In the genomic region with DNA sequence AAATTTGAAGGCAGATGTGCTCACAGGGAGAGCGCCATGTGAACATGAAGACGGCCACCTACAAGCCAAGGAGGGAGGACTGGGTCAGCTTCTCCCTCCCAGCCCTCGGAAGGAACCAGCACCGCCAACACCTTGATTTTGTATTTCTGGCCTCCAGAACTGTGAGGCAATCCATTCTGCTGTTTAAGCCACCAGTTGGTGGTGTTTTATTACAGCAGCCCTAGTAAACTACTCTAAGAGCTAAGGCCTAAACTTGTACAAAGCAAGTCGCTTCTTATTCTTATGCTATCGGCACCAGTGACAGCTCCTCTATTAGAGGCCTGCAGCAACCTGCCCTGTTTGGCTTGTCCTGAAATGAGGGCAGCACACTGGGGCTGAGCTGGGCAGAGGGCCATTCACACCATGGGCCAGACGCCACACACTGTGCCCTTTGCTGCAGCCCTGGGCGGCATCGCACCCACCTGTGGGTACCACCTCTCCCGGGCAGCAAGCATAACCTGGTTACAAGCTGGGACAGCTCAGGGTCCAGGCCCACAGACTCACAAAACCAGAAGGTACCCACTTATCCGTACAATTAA, we compare ENCODE assay signal across 37 cellular contexts.
"Had no signal": no experiment of that assay in that cellular context is flagged by ENCODE, and none has a peak within 500 bp of the region (broad histone marks: within the 10 kb centered on the region; RNA-seq: fewer than 3 reads in every experiment).

No MANE protein-coding gene starts in this region.

- H3K27ac Mint-ChIP-seq: activated CD4-positive, alpha-beta T cell treated with anti-CD3 and anti-CD28 coated beads for 36 hours; activated CD4-positive, alpha-beta T cell treated with anti-CD3 and anti-CD28 coated beads, Interleukin-2, amount 10 ng/mL, durations not matched to agents 7 days and 5 days; activated CD8-positive, alpha-beta T cell treated with anti-CD3 and anti-CD28 coated beads, Interleukin-2, amount 10 ng/mL, durations not matched to agents 7 days and 5 days; activated naive CD4-positive, alpha-beta T cell treated with anti-CD3 and anti-CD28 coated beads, Interleukin-2, amount 10 ng/mL, durations not matched to agents 7 days and 5 days; activated naive CD8-positive, alpha-beta T cell; activated naive CD8-positive, alpha-beta T cell treated with anti-CD3 and anti-CD28 coated beads, Interleukin-2, amount 50 U/mL, for 24 hours; T-helper 1 cell treated with Interleukin-12 subunit alpha and Interleukin-12 subunit beta and Interleukin-4 antibody, amounts not matched to agents 30 μg/mL and 1 μg/mL, for 36 hours; T-helper 2 cell treated with Interferon-gamma antibody and Interleukin-4, amounts not matched to agents 5 μg/mL and 100 μg/mL, for 36 hours; WTC11 had no signal

- ATAC-seq: activated CD4-positive, alpha-beta T cell treated with anti-CD3 and anti-CD28 coated beads for 36 hours; activated CD4-positive, CD25-positive, alpha-beta regulatory T cell treated with anti-CD3 and anti-CD28 coated beads, Interleukin-2, amount 50 U/mL, for 24 hours; activated CD8-positive, alpha-beta T cell treated with anti-CD3 and anti-CD28 coated beads, Interleukin-2, amount 10 ng/mL, durations not matched to agents 7 days and 5 days; activated naive CD8-positive, alpha-beta T cell treated with anti-CD3 and anti-CD28 coated beads, Interleukin-2, amount 50 U/mL, for 24 hours; activated T-cell treated with anti-CD3 and anti-CD28 coated beads, Interleukin-2, amount 50 U/mL, for 4 hours; PC-3; Right ventricle myocardium inferior; WTC11 had no signal

- H3K36me3 ChIP-seq: brain microvascular endothelial cell, MG63, Peyer's patch had no signal

- H3K9me3 ChIP-seq: MG63, Peyer's patch had no signal

- H3K27me3 ChIP-seq: brain microvascular endothelial cell, MG63, Peyer's patch had no signal

- H3K4me3 ChIP-seq: MG63, Peyer's patch had no signal

- H3K27ac ChIP-seq: brain microvascular endothelial cell, Peyer's patch had no signal

- DNase-seq: activated CD4-positive, alpha-beta T cell treated with anti-CD3 and anti-CD28 coated beads for 36 hours; activated CD4-positive, alpha-beta T cell treated with anti-CD3 and anti-CD28 coated beads, Interleukin-2, amount 10 ng/mL, durations not matched to agents 7 days and 5 days; activated CD4-positive, alpha-beta T cell treated with anti-CD3 and anti-CD28 coated beads, Interleukin-2, amount 50 U/mL, for 48 hours; activated CD8-positive, alpha-beta memory T cell treated with anti-CD3 and anti-CD28 coated beads, Interleukin-2, amount 50 U/mL, for 4 hours; activated CD8-positive, alpha-beta T cell treated with anti-CD3 and anti-CD28 coated beads, Interleukin-2, amount 10 ng/mL, durations not matched to agents 7 days and 5 days; activated effector memory CD4-positive, alpha-beta T cell treated with Interleukin-2 at 50 U/mL for 16 hours; activated naive CD4-positive, alpha-beta T cell treated with anti-CD3 and anti-CD28 coated beads, Interleukin-2, amount 10 ng/mL, durations not matched to agents 7 days and 5 days; activated naive CD8-positive, alpha-beta T cell treated with anti-CD3 and anti-CD28 coated beads, Interleukin-2, amount 50 U/mL, for 24 hours; activated T-cell treated with anti-CD3 and anti-CD28 coated beads for 4 hours; activated T-cell treated with anti-CD3 and anti-CD28 coated beads, Interleukin-2, amount 50 U/mL, for 4 hours; anterior cingulate cortex; brain microvascular endothelial cell; Kasumi-1; KG1; MG63; MV-4-11; NCI-H1092; NCI-H1417; NCI-H146; NCI-H187; NCI-H2029 treated with DMSO at 0.1 percent for 48 hours; NCI-H2107; NCI-H2171; NCI-H510A; NCI-H526; NCI-H748 treated with DMSO at 0.1 percent for 48 hours; NK-92 treated with Interleukin-12 subunit alpha and Interleukin-12 subunit beta, amount 100 ng/mL, for 24 hours; PC-3; Peyer's patch; RPMI8226; SIG-M5 had no signal

- H3K4me1 ChIP-seq: Peyer's patch had no signal

- H3K9me3 Mint-ChIP-seq: activated CD4-positive, alpha-beta T cell treated with anti-CD3 and anti-CD28 coated beads, Interleukin-2, amount 10 ng/mL, durations not matched to agents 7 days and 5 days; activated naive CD4-positive, alpha-beta T cell treated with anti-CD3 and anti-CD28 coated beads, Interleukin-2, amount 10 ng/mL, durations not matched to agents 7 days and 5 days; activated naive CD8-positive, alpha-beta T cell treated with anti-CD3 and anti-CD28 coated beads, Interleukin-2, amount 50 U/mL, for 24 hours; T-helper 1 cell treated with Interleukin-12 subunit alpha and Interleukin-12 subunit beta and Interleukin-4 antibody, amounts not matched to agents 30 μg/mL and 1 μg/mL, for 36 hours; T-helper 2 cell treated with Interferon-gamma antibody and Interleukin-4, amounts not matched to agents 5 μg/mL and 100 μg/mL, for 36 hours had no signal

- H3K4me1 Mint-ChIP-seq: activated CD4-positive, alpha-beta T cell treated with anti-CD3 and anti-CD28 coated beads for 36 hours; activated CD4-positive, alpha-beta T cell treated with anti-CD3 and anti-CD28 coated beads, Interleukin-2, amount 10 ng/mL, durations not matched to agents 7 days and 5 days; activated naive CD4-positive, alpha-beta T cell treated with anti-CD3 and anti-CD28 coated beads, Interleukin-2, amount 10 ng/mL, durations not matched to agents 7 days and 5 days; activated naive CD8-positive, alpha-beta T cell treated with anti-CD3 and anti-CD28 coated beads, Interleukin-2, amount 50 U/mL, for 24 hours had no signal

- H3K36me3 Mint-ChIP-seq: activated naive CD4-positive, alpha-beta T cell treated with anti-CD3 and anti-CD28 coated beads, Interleukin-2, amount 10 ng/mL, durations not matched to agents 7 days and 5 days; activated naive CD8-positive, alpha-beta T cell had no signal

- H3K4me3 Mint-ChIP-seq: activated CD4-positive, alpha-beta T cell treated with anti-CD3 and anti-CD28 coated beads for 36 hours; activated CD4-positive, alpha-beta T cell treated with anti-CD3 and anti-CD28 coated beads, Interleukin-2, amount 10 ng/mL, durations not matched to agents 7 days and 5 days; activated CD8-positive, alpha-beta T cell treated with anti-CD3 and anti-CD28 coated beads, Interleukin-2, amount 10 ng/mL, durations not matched to agents 7 days and 5 days; activated naive CD4-positive, alpha-beta T cell treated with anti-CD3 and anti-CD28 coated beads, Interleukin-2, amount 10 ng/mL, durations not matched to agents 7 days and 5 days; activated naive CD8-positive, alpha-beta T cell; activated naive CD8-positive, alpha-beta T cell treated with anti-CD3 and anti-CD28 coated beads, Interleukin-2, amount 50 U/mL, for 24 hours; activated T-cell treated with anti-CD3 and anti-CD28 coated beads, Interleukin-2, amount 50 U/mL, for 4 hours; T-helper 1 cell treated with Interleukin-12 subunit alpha and Interleukin-12 subunit beta and Interleukin-4 antibody, amounts not matched to agents 30 μg/mL and 1 μg/mL, for 36 hours; T-helper 2 cell treated with Interferon-gamma antibody and Interleukin-4, amounts not matched to agents 5 μg/mL and 100 μg/mL, for 36 hours; WTC11 had no signal

- H3K27me3 Mint-ChIP-seq: activated CD4-positive, alpha-beta T cell treated with anti-CD3 and anti-CD28 coated beads, Interleukin-2, amount 10 ng/mL, durations not matched to agents 7 days and 5 days had no signal
